Comparison of ENCODE assay signal across 1 cellular context in the genomic region with DNA sequence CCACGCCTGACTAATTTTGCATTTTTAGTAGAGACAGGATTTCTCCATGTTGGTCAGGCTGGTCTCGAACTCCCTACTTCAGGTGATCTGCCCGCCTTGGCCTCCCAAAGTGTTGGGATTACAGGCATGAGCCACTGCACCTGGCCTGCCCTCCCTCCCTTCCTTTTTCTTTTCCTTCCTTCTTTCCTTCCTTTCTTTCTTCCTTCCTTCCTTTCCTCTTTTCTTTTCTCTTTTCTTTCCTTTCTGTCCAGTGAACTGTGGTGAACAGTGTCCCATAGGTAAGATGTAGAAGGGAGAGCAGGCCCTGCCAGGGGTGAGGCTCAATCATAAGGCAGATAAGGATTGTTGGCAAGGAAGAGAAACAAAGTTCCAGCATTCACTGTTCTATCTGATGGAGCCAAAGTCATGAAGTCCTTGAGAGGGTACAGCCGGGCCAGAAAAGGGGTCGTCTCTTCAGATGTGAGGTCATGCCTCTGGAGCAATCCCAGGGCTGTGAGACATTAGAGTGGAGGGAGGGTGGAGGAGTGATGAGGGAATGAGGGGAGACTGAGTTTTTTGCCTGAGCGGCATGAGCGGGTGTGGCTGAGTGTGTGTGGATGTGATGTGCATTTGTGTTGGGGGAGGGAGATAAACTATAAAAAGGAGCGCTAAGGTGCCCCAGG.
TF ChIP-seq lines count a peak whose summit lies in the region.

No MANE protein-coding gene starts in this region.

TF ChIP-seq in WTC11, 78 proteins besides CTCF, POLR2A, EP300 and RAD21 (continued from another document):
- TF ChIP-seq JUN (CRISPR knock-in tag; IDR thresholded peaks at IDR 0.05) (no peak), JAZF1 (CRISPR knock-in tag; IDR thresholded peaks at IDR 0.05) (no peak), ZNF671 (CRISPR knock-in tag; IDR thresholded peaks at IDR 0.05) (no peak)
- TF ChIP-seq, protein P1, sequence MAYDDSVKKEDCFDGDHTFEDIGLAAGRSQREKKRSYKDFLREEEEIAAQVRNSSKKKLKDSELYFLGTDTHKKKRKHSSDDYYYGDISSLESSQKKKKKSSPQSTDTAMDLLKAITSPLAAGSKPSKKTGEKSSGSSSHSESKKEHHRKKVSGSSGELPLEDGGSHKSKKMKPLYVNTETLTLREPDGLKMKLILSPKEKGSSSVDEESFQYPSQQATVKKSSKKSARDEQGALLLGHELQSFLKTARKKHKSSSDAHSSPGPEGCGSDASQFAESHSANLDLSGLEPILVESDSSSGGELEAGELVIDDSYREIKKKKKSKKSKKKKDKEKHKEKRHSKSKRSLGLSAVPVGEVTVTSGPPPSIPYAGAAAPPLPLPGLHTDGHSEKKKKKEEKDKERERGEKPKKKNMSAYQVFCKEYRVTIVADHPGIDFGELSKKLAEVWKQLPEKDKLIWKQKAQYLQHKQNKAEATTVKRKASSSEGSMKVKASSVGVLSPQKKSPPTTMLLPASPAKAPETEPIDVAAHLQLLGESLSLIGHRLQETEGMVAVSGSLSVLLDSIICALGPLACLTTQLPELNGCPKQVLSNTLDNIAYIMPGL (CRISPR knock-in tag; IDR thresholded peaks at IDR 0.05), result no peak
- TF ChIP-seq, protein P2, sequence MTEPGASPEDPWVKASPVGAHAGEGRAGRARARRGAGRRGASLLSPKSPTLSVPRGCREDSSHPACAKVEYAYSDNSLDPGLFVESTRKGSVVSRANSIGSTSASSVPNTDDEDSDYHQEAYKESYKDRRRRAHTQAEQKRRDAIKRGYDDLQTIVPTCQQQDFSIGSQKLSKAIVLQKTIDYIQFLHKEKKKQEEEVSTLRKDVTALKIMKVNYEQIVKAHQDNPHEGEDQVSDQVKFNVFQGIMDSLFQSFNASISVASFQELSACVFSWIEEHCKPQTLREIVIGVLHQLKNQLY (CRISPR knock-in tag; IDR thresholded peaks at IDR 0.05), result no peak
